8 cellular contexts compared by ENCODE assay signal in the genomic region with DNA sequence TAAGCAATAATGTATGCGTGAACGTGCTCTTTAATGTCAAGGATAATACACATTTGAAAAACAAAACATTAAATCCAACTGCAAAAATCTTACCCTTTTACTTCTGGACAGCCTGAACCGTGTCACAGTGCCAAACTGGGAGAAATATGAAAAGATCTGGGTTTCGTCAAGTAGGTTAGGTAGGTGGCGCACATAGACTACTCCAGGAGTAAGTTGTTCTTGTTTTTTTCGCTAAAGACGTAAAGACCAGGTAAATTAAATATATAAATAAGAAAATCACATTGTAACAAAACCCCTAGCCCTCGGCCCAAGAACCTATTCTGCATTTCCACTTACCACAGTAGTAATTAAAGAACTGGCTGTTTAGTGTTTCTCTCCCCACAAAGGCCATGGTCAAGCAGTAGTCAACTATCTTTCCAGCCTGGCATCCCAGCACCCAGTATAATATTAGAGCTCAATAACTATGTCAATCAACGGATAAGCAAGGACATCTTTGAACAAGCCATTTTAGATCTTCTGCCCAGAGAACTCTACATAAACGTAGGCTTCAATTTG. TPM values are rescaled to one million over a fixed set of nuclear protein-coding genes. Genes with fewer than 3 reads are reported as not detected.
DNase-seq lines count a peak whose midpoint lies in the region; ATAC-seq and TF ChIP-seq lines count a peak whose summit lies in the region.

No MANE protein-coding gene starts in this region.

- peaks cover 40% of the 10 kb centered on the region for H3K79me2 ChIP-seq in PC-3 (ENCODE audit: low read length)

- H3K36me3 Mint-ChIP-seq in effector memory CD8-positive, alpha-beta T cell (ENCODE audit: insufficient read depth) = peaks cover 61% of the 10 kb centered on the region

- H3K4me1 ChIP-seq in PC-3 (ENCODE audit: insufficient read depth, low read length) (peaks cover 9% of the 10 kb centered on the region), neuron (ENCODE audit: insufficient read depth, low read length) (peaks cover 13% of the 10 kb centered on the region)

- POLR2A ChIA-PET in PC-3 (lab: Charles Lee; ENCODE audit: unreplicated experiment) = no interaction called here

- peak; percentile 56 for TF ChIP-seq CTCF in PC-3 (conservative IDR thresholded peaks at IDR 0.05; ENCODE audit: low read depth, low read length)

- peaks cover 38 to 46% of the 10 kb centered on the region in 2 donors for H3K4me1 Mint-ChIP-seq in effector memory CD8-positive, alpha-beta T cell (ENCODE audit: low read depth in 2 of 2)

- intact Hi-C loops in PC-3 (cut with micrococcal nuclease) = loop anchor here (1.0 to 2.0 kb wide), 2 partner anchors 19 to 204 kb away; partner anchors contain the start of gene TSN

- ATAC-seq in PC-3 (no peak), HG02852 (IDR thresholded peaks at IDR 0.05; ENCODE audit: unreplicated experiment) (no peak), HG03108 (IDR thresholded peaks at IDR 0.05; ENCODE audit: unreplicated experiment) (no peak), HG02885 (IDR thresholded peaks at IDR 0.05; ENCODE audit: poor library complexity, unreplicated experiment) (no peak)
- ATAC-seq in effector memory CD8-positive, alpha-beta T cell (replicated peaks) = no peak

- CTCF ChIA-PET in PC-3 (lab: Charles Lee) = no interaction called here

- H3K27me3 ChIP-seq in PC-3 (ENCODE audit: low read length) = no peaks in the 10 kb centered on the region
- H3K27me3 ChIP-seq in neuron (ENCODE audit: insufficient read depth, low read length) = no peaks in the 10 kb centered on the region

- H3K9me3 Mint-ChIP-seq in effector memory CD8-positive, alpha-beta T cell = no peaks in the 10 kb centered on the region

- H3K4me2 ChIP-seq in PC-3 (ENCODE audit: low read length) = peak overlapping the region; percentile 90

- DNase-seq in NCI-H2227 treated with DMSO at 0.1 percent for 48 hours (lab: John Stamatoyannopoulos, UW) (peak; percentile 13), NCI-H2227 (lab: John Stamatoyannopoulos, UW; ENCODE audit: unreplicated experiment) (no peak), PC-3 (peak; percentile 50)
- no peak for DNase-seq in effector memory CD8-positive, alpha-beta T cell

- H3K4me3 ChIP-seq in PC-3 (ENCODE audit: low read length) = peak overlapping the region; percentile 100
- peak overlapping the region; percentile 88 for H3K4me3 ChIP-seq in neuron (ENCODE audit: low read length)

- peak overlapping the region; percentile 100 for H3K9ac ChIP-seq in PC-3 (ENCODE audit: low read length)

- no TSS peak for BruUV-seq in PC-3 (replicated peaks; lab: Mats Ljungman, UMichigan)

- peak overlapping the region; percentile 95 to 98 for H3K27ac Mint-ChIP-seq in effector memory CD8-positive, alpha-beta T cell

- no peaks in the 10 kb centered on the region for H3K27me3 Mint-ChIP-seq in effector memory CD8-positive, alpha-beta T cell

- H3K4me3 Mint-ChIP-seq in effector memory CD8-positive, alpha-beta T cell = peak overlapping the region; percentile 97 to 100

- no peak overlapping the region for H2AFZ ChIP-seq in PC-3 (ENCODE audit: low read length)
- H2AFZ ChIP-seq in neuron (ENCODE audit: low read depth, low read length) = peak overlapping the region; percentile 67

- H3K9me3 ChIP-seq in PC-3 (ENCODE audit: low read length) (no peaks in the 10 kb centered on the region), neuron (ENCODE audit: low read length) (no peaks in the 10 kb centered on the region)

- H3K9me2 ChIP-seq in PC-3 (replicated peaks; ENCODE audit: low read length) = no peaks in the 10 kb centered on the region

- H3K36me3 ChIP-seq in PC-3 (ENCODE audit: low read depth, low read length) = peaks cover 32% of the 10 kb centered on the region; the same call in 1 of the 2 replicates
- H3K36me3 ChIP-seq in neuron (ENCODE audit: insufficient read depth, low read length) = peaks cover 33% of the 10 kb centered on the region

- 0 out of 2 replicates have a peak overlapping the region, but pooled peaks have one; percentile 68 for H3K27ac ChIP-seq in PC-3 (ENCODE audit: low read length)

- peaks cover 16% of the 10 kb centered on the region for H4K20me1 ChIP-seq in PC-3 (ENCODE audit: low read length)

- H3F3A ChIP-seq in PC-3 (ENCODE audit: low read length, unreplicated experiment) = no peaks in the 10 kb centered on the region

RNA-seq across cellular contexts. Expression of gene NIFK, which starts 1.1 kb away (rescaled TPM):
- total RNA-seq in PC-3 (2014; rRNA removed) = 42.1 and 64.1 TPM in 2 replicates

RNA-seq across cellular contexts. Expression of gene TSN, which starts 19.9 kb away (rescaled TPM):
- total RNA-seq in PC-3 (2014; rRNA removed) = 55.0 and 83.0 TPM in 2 replicates

Comparison
In these comparisons a context has a peak if more than half of its experiments do, and no peak if none do; other contexts are left out.
1. DNase-seq: peak in NCI-H2227 treated with DMSO at 0.1 percent for 48 hours (single experiment) and PC-3 (single experiment); none in NCI-H2227 (single experiment) and effector memory CD8-positive, alpha-beta T cell (0 of 3).